Comparison of ENCODE assay signal across 7 cellular contexts in the genomic region with DNA sequence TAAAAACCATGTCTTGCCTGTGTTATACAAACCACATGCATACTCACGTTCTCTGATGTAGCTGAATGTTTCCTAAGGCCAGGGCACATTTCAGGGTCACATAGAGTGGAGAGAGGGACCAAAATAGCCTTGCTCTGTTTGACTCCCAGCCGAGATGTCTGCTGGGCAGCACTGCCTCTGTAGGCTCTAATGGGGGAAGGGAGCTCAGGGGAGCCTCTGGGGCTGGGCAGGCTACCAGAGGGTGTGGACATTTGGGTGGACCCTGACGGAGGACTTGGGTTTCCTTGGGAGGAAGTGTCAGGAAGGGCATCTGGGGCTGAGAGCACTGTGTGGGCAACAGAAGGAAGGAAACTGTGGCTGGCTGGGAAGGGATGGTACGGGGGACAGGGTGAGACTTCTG.
DNase-seq lines count a peak whose midpoint lies in the region; ATAC-seq and TF ChIP-seq lines count a peak whose summit lies in the region.
"Not testable (repeated sequence)": the region's sequence is repeated elsewhere in the genome, so short reads cannot be mapped to it uniquely, and the experiment has no call there.

No MANE protein-coding gene starts in this region.

- no CpG with 5 or more reads among the region's 4 CpGs for WGBS in gastroesophageal sphincter (ENCODE audit: low coverage in 1 of 2), 2 donors
- no CpG with 5 or more reads among the region's 4 CpGs for WGBS in heart left ventricle, 4 donors
- WGBS in psoas muscle, 3 donors, result no CpG with 5 or more reads among the region's 4 CpGs
- no CpG with 5 or more reads among the region's 4 CpGs for WGBS in upper lobe of left lung, 2 donors

- H3K9me3 ChIP-seq in gastroesophageal sphincter, heart left ventricle, left lung, mucosa of descending colon, psoas muscle, upper lobe of left lung: not testable (repeated sequence)

- not testable (repeated sequence) for DNase-seq in heart left ventricle, left ventricle myocardium superior, left lung, mucosa of descending colon, psoas muscle, upper lobe of left lung

- not testable (repeated sequence) for H3K4me3 ChIP-seq in gastroesophageal sphincter, heart left ventricle, left lung, mucosa of descending colon, psoas muscle, upper lobe of left lung

- not testable (repeated sequence) for H3K27me3 ChIP-seq in gastroesophageal sphincter; heart left ventricle; left lung; psoas muscle (ENCODE audit: insufficient read depth in 3 of 3, low read length in 2 of 3); upper lobe of left lung

- intact Hi-C loops in heart left ventricle (cut with DNase I); left ventricle myocardium superior (cut with micrococcal nuclease); left lung (cut with DNase I); mucosa of descending colon (cut with DNase I, micrococcal nuclease); psoas muscle (cut with DNase I): not testable (repeated sequence)

- not testable (repeated sequence) for H3K27ac ChIP-seq in gastroesophageal sphincter, heart left ventricle, left lung, psoas muscle, upper lobe of left lung

- not testable (repeated sequence) for H3K36me3 ChIP-seq in gastroesophageal sphincter; heart left ventricle; left lung; mucosa of descending colon (ENCODE audit: low read depth); psoas muscle (ENCODE audit: insufficient read depth in 1 of 2, low read depth in 1 of 2); upper lobe of left lung

- ATAC-seq in gastroesophageal sphincter, result peak; percentile 64
- ATAC-seq in heart left ventricle, result peak; percentile 91 to 96 (median 94)
- peak; percentile 95 for ATAC-seq in left ventricle myocardium superior
- peak; percentile 3 for ATAC-seq in left lung
- peak; percentile 36 for ATAC-seq in mucosa of descending colon
- ATAC-seq in psoas muscle, result peak; percentile 70 to 91 (median 85)
- ATAC-seq in upper lobe of left lung (ENCODE audit: low FRiP score in 2 of 2), result peak; percentile 24 to 72

- not testable (repeated sequence) for H3K4me1 ChIP-seq in gastroesophageal sphincter; heart left ventricle; left lung; mucosa of descending colon (ENCODE audit: low read depth); psoas muscle; upper lobe of left lung

- TF ChIP-seq CTCF in gastroesophageal sphincter (IDR thresholded peaks at IDR 0.05); heart left ventricle (IDR thresholded peaks at IDR 0.05); left lung (IDR thresholded peaks at IDR 0.05); mucosa of descending colon (IDR thresholded peaks at IDR 0.05); psoas muscle (IDR thresholded peaks at IDR 0.05); upper lobe of left lung (IDR thresholded peaks at IDR 0.05): not testable (repeated sequence)

- TF ChIP-seq POLR2A in gastroesophageal sphincter (IDR thresholded peaks at IDR 0.05); heart left ventricle (IDR thresholded peaks at IDR 0.05); upper lobe of left lung (IDR thresholded peaks at IDR 0.05): not testable (repeated sequence)

- TF ChIP-seq EP300 in gastroesophageal sphincter (IDR thresholded peaks at IDR 0.05); upper lobe of left lung (IDR thresholded peaks at IDR 0.05): not testable (repeated sequence)

Comparison
In these comparisons a context has a peak if more than half of its experiments do, and no peak if none do; other contexts are left out.
1. ATAC-seq: peak in every context shown above with its lines; median percentile 95 in left ventricle myocardium superior; 94 in heart left ventricle; 85 in psoas muscle; 64 in gastroesophageal sphincter; 48 in upper lobe of left lung; 36 in mucosa of descending colon; 3 in left lung.